In genomic region chr17:49851387-49852291, GRCh38 we compare ENCODE assay signal across 1 cellular context.
A peak's percentile ranks its signal among the peaks of the same experiment; 100 is the strongest.
TF ChIP-seq lines count a peak whose summit lies in the region.

No MANE protein-coding gene starts in this region.

TF ChIP-seq in HEK293, 187 proteins besides CTCF, POLR2A, EP300 and RAD21 (continued from another document and continues in another):
- TF ChIP-seq KLF7 (tag by site-specific recombination; IDR thresholded peaks at IDR 0.05; ENCODE audit: borderline replicate concordance) (no peak), ZNF169 (tag by site-specific recombination; IDR thresholded peaks at IDR 0.05) (no peak), HOXD13 (CRISPR knock-in tag; IDR thresholded peaks at IDR 0.05; ENCODE audit: borderline replicate concordance) (no peak), ZNF140 (tag by site-specific recombination; IDR thresholded peaks at IDR 0.05) (no peak), ZNF76 (tag by site-specific recombination; IDR thresholded peaks at IDR 0.05; ENCODE audit: borderline replicate concordance, low read depth) (no peak), ZNF248 (tag by site-specific recombination; IDR thresholded peaks at IDR 0.05) (no peak), KLF17 (tag by site-specific recombination; IDR thresholded peaks at IDR 0.05) (no peak; the same call in 1 of the 2 replicates), ZNF596 (tag by site-specific recombination; IDR thresholded peaks at IDR 0.05) (no peak), ZNF561 (tag by site-specific recombination; IDR thresholded peaks at IDR 0.05; ENCODE audit: borderline replicate concordance) (no peak), ZNF266 (tag by site-specific recombination; IDR thresholded peaks at IDR 0.05; ENCODE audit: low read depth) (no peak), ZNF654 (tag by site-specific recombination; IDR thresholded peaks at IDR 0.05; ENCODE audit: low read depth) (peak; percentile 75), ZNF623 (tag by site-specific recombination; IDR thresholded peaks at IDR 0.05) (peak; percentile 18; the same call in 1 of the 2 replicates), ZNF639 (tag by site-specific recombination; IDR thresholded peaks at IDR 0.05) (no peak), ZNF624 (tag by site-specific recombination; IDR thresholded peaks at IDR 0.05) (no peak), ZNF391 (tag by site-specific recombination; IDR thresholded peaks at IDR 0.05; ENCODE audit: borderline replicate concordance, low read depth) (peak; percentile 35; the same call in 1 of the 2 replicates), FEZF1 (tag by site-specific recombination; IDR thresholded peaks at IDR 0.05) (no peak), ZNF514 (tag by site-specific recombination; IDR thresholded peaks at IDR 0.05) (no peak), ZXDB (tag by site-specific recombination; IDR thresholded peaks at IDR 0.05) (0 out of 2 replicates have a peak, but pooled peaks have one; percentile 43), HOXC10 (CRISPR knock-in tag; IDR thresholded peaks at IDR 0.05) (no peak), ZNF791 (tag by site-specific recombination; IDR thresholded peaks at IDR 0.05) (no peak), ZNF558 (tag by site-specific recombination; IDR thresholded peaks at IDR 0.05) (no peak), ZNF521 (tag by site-specific recombination; IDR thresholded peaks at IDR 0.05) (no peak), ZNF138 (tag by site-specific recombination; IDR thresholded peaks at IDR 0.05; ENCODE audit: borderline replicate concordance) (no peak), ZSCAN16 (tag by site-specific recombination; IDR thresholded peaks at IDR 0.05) (no peak), GLIS2 (tag by site-specific recombination; IDR thresholded peaks at IDR 0.05) (peak; percentile 93), HIC1 (tag by site-specific recombination; IDR thresholded peaks at IDR 0.05) (no peak), PATZ1 (tag by site-specific recombination; IDR thresholded peaks at IDR 0.05) (peak; percentile 66), GLIS1 (tag by site-specific recombination; IDR thresholded peaks at IDR 0.05) (peak; percentile 94), WT1 (tag by site-specific recombination; IDR thresholded peaks at IDR 0.05) (peak; percentile 52; the same call in 1 of the 2 replicates), ZNF394 (tag by site-specific recombination; IDR thresholded peaks at IDR 0.05; ENCODE audit: borderline replicate concordance) (peak; percentile 59; the same call in 1 of the 2 replicates), ZNF837 (tag by site-specific recombination; IDR thresholded peaks at IDR 0.05) (no peak), ZIC2 (tag by site-specific recombination; IDR thresholded peaks at IDR 0.05) (peak; percentile 69), BCL11A (tag by site-specific recombination; IDR thresholded peaks at IDR 0.05; ENCODE audit: low read depth) (peak; percentile 65; the same call in 1 of the 2 replicates), ZSCAN30 (tag by site-specific recombination; IDR thresholded peaks at IDR 0.05) (0 out of 2 replicates have a peak, but pooled peaks have one; percentile 25), ZNF670 (tag by site-specific recombination; IDR thresholded peaks at IDR 0.05; ENCODE audit: low read depth) (no peak), GLI4 (tag by site-specific recombination; IDR thresholded peaks at IDR 0.05) (0 out of 2 replicates have a peak, but pooled peaks have one; percentile 34), ZNF513 (tag by site-specific recombination; IDR thresholded peaks at IDR 0.05) (no peak), ZNF664 (tag by site-specific recombination; IDR thresholded peaks at IDR 0.05) (no peak), ZNF530 (tag by site-specific recombination; IDR thresholded peaks at IDR 0.05; ENCODE audit: low read depth) (no peak), ZNF133 (tag by site-specific recombination; IDR thresholded peaks at IDR 0.05) (no peak)
- TF ChIP-seq, protein P1, sequence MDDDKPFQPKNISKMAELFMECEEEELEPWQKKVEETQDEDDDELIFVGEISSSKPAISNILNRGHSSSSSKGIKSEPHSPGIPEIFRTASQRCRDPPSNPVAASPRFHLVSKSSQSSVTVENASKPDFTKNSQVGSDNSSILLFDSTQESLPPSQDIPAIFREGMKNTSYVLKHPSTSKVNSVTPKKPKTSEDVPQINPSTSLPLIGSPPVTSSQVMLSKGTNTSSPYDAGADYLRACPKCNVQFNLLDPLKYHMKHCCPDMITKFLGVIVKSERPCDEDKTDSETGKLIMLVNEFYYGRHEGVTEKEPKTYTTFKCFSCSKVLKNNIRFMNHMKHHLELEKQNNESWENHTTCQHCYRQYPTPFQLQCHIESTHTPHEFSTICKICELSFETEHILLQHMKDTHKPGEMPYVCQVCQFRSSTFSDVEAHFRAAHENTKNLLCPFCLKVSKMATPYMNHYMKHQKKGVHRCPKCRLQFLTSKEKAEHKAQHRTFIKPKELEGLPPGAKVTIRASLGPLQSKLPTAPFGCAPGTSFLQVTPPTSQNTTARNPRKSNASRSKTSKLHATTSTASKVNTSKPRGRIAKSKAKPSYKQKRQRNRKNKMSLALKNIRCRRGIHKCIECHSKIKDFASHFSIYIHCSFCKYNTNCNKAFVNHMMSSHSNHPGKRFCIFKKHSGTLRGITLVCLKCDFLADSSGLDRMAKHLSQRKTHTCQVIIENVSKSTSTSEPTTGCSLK (tag by site-specific recombination; IDR thresholded peaks at IDR 0.05), result no peak
- TF ChIP-seq, protein P2, sequence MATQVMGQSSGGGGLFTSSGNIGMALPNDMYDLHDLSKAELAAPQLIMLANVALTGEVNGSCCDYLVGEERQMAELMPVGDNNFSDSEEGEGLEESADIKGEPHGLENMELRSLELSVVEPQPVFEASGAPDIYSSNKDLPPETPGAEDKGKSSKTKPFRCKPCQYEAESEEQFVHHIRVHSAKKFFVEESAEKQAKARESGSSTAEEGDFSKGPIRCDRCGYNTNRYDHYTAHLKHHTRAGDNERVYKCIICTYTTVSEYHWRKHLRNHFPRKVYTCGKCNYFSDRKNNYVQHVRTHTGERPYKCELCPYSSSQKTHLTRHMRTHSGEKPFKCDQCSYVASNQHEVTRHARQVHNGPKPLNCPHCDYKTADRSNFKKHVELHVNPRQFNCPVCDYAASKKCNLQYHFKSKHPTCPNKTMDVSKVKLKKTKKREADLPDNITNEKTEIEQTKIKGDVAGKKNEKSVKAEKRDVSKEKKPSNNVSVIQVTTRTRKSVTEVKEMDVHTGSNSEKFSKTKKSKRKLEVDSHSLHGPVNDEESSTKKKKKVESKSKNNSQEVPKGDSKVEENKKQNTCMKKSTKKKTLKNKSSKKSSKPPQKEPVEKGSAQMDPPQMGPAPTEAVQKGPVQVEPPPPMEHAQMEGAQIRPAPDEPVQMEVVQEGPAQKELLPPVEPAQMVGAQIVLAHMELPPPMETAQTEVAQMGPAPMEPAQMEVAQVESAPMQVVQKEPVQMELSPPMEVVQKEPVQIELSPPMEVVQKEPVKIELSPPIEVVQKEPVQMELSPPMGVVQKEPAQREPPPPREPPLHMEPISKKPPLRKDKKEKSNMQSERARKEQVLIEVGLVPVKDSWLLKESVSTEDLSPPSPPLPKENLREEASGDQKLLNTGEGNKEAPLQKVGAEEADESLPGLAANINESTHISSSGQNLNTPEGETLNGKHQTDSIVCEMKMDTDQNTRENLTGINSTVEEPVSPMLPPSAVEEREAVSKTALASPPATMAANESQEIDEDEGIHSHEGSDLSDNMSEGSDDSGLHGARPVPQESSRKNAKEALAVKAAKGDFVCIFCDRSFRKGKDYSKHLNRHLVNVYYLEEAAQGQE (tag by site-specific recombination; IDR thresholded peaks at IDR 0.05), result no peak
- TF ChIP-seq, protein P3, sequence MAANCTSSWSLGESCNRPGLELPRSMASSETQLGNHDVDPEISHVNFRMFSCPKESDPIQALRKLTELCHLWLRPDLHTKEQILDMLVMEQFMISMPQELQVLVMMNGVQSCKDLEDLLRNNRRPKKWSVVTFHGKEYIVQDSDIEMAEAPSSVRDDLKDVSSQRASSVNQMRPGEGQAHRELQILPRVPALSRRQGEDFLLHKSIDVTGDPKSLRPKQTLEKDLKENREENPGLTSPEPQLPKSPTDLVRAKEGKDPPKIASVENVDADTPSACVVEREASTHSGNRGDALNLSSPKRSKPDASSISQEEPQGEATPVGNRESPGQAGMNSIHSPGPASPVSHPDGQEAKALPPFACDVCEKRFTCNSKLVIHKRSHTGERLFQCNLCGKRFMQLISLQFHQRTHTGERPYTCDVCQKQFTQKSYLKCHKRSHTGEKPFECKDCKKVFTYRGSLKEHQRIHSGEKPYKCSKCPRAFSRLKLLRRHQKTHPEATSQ (tag by site-specific recombination; IDR thresholded peaks at IDR 0.05), result no peak; the same call in 1 of the 2 replicates
- TF ChIP-seq, protein P4, sequence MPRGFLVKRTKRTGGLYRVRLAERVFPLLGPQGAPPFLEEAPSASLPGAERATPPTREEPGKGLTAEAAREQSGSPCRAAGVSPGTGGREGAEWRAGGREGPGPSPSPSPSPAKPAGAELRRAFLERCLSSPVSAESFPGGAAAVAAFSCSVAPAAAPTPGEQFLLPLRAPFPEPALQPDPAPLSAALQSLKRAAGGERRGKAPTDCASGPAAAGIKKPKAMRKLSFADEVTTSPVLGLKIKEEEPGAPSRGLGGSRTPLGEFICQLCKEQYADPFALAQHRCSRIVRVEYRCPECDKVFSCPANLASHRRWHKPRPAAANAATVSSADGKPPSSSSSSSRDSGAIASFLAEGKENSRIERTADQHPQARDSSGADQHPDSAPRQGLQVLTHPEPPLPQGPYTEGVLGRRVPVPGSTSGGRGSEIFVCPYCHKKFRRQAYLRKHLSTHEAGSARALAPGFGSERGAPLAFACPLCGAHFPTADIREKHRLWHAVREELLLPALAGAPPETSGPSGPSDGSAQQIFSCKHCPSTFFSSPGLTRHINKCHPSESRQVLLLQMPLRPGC (tag by site-specific recombination; IDR thresholded peaks at IDR 0.05), result no peak
